In the genomic region with DNA sequence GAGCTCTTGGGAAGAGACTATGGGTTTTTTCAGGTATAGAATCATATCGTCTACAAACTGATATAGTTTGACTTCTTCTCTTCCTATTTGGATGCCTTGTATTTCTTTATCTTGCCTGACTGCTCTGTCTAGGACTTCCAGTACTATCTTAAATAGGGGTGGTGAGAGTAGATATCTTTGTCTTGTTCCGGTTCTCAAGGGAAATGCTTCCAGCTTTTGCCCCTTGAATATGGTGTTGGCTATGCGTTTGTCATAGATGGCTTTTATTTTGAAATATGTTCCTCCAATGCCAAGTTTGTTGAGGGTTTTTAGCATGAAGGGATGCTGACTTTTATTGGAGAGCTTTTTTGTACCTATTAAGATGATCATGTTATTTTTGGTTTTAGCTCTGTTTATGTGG, we compare ENCODE assay signal across 1 cellular context.
TF ChIP-seq lines count a peak whose summit lies in the region.

No MANE protein-coding gene starts in this region.

TF ChIP-seq in K562, 482 proteins besides CTCF, POLR2A, EP300 and RAD21 (continued from another document):
- TF ChIP-seq, protein P1, sequence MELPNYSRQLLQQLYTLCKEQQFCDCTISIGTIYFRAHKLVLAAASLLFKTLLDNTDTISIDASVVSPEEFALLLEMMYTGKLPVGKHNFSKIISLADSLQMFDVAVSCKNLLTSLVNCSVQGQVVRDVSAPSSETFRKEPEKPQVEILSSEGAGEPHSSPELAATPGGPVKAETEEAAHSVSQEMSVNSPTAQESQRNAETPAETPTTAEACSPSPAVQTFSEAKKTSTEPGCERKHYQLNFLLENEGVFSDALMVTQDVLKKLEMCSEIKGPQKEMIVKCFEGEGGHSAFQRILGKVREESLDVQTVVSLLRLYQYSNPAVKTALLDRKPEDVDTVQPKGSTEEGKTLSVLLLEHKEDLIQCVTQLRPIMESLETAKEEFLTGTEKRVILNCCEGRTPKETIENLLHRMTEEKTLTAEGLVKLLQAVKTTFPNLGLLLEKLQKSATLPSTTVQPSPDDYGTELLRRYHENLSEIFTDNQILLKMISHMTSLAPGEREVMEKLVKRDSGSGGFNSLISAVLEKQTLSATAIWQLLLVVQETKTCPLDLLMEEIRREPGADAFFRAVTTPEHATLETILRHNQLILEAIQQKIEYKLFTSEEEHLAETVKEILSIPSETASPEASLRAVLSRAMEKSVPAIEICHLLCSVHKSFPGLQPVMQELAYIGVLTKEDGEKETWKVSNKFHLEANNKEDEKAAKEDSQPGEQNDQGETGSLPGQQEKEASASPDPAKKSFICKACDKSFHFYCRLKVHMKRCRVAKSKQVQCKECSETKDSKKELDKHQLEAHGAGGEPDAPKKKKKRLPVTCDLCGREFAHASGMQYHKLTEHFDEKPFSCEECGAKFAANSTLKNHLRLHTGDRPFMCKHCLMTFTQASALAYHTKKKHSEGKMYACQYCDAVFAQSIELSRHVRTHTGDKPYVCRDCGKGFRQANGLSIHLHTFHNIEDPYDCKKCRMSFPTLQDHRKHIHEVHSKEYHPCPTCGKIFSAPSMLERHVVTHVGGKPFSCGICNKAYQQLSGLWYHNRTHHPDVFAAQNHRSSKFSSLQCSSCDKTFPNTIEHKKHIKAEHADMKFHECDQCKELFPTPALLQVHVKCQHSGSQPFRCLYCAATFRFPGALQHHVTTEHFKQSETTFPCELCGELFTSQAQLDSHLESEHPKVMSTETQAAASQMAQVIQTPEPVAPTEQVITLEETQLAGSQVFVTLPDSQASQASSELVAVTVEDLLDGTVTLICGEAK (IDR thresholded peaks at IDR 0.05), result no peak
- TF ChIP-seq, protein P1 (CRISPR knock-in tag; IDR thresholded peaks at IDR 0.05), result no peak
- no peak for TF ChIP-seq GABPA (tag; conservative IDR thresholded peaks at IDR 0.05; ENCODE audit: low read depth)
- TF ChIP-seq, protein P2, sequence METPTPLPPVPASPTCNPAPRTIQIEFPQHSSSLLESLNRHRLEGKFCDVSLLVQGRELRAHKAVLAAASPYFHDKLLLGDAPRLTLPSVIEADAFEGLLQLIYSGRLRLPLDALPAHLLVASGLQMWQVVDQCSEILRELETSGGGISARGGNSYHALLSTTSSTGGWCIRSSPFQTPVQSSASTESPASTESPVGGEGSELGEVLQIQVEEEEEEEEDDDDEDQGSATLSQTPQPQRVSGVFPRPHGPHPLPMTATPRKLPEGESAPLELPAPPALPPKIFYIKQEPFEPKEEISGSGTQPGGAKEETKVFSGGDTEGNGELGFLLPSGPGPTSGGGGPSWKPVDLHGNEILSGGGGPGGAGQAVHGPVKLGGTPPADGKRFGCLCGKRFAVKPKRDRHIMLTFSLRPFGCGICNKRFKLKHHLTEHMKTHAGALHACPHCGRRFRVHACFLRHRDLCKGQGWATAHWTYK (CRISPR knock-in tag; IDR thresholded peaks at IDR 0.05), result no peak
- TF ChIP-seq TAL1 (IDR thresholded peaks at IDR 0.05), result peak; percentile 53; the same call in 1 of the 2 replicates
- TF ChIP-seq, protein P3, sequence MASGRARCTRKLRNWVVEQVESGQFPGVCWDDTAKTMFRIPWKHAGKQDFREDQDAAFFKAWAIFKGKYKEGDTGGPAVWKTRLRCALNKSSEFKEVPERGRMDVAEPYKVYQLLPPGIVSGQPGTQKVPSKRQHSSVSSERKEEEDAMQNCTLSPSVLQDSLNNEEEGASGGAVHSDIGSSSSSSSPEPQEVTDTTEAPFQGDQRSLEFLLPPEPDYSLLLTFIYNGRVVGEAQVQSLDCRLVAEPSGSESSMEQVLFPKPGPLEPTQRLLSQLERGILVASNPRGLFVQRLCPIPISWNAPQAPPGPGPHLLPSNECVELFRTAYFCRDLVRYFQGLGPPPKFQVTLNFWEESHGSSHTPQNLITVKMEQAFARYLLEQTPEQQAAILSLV (tag; IDR thresholded peaks at IDR 0.05), result no peak
- no peak for TF ChIP-seq TAF1 (IDR thresholded peaks at IDR 0.05; ENCODE audit: control insufficient read depth, extremely low read depth, insufficient read depth, low read length, severe bottlenecking)
- no peak for TF ChIP-seq ZNF174 (CRISPR knock-in tag; IDR thresholded peaks at IDR 0.05)
- TF ChIP-seq ZNF584 (CRISPR knock-in tag; IDR thresholded peaks at IDR 0.05; ENCODE audit: low read depth), result no peak
- no peak for TF ChIP-seq CEBPB (tag; IDR thresholded peaks at IDR 0.05)
- TF ChIP-seq, protein P4, sequence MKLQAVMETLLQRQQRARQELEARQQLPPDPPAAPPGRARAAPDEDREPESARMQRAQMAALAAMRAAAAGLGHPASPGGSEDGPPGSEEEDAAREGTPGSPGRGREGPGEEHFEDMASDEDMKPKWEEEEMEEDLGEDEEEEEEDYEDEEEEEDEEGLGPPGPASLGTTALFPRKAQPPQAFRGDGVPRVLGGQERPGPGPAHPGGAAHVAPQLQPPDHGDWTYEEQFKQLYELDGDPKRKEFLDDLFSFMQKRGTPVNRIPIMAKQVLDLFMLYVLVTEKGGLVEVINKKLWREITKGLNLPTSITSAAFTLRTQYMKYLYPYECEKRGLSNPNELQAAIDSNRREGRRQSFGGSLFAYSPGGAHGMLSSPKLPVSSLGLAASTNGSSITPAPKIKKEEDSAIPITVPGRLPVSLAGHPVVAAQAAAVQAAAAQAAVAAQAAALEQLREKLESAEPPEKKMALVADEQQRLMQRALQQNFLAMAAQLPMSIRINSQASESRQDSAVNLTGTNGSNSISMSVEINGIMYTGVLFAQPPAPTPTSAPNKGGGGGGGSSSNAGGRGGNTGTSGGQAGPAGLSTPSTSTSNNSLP (IDR thresholded peaks at IDR 0.05; ENCODE audit: borderline replicate concordance, low read depth, low read length), result 0 out of 2 replicates have a peak, but pooled peaks have one; percentile 32
- TF ChIP-seq, protein P5, sequence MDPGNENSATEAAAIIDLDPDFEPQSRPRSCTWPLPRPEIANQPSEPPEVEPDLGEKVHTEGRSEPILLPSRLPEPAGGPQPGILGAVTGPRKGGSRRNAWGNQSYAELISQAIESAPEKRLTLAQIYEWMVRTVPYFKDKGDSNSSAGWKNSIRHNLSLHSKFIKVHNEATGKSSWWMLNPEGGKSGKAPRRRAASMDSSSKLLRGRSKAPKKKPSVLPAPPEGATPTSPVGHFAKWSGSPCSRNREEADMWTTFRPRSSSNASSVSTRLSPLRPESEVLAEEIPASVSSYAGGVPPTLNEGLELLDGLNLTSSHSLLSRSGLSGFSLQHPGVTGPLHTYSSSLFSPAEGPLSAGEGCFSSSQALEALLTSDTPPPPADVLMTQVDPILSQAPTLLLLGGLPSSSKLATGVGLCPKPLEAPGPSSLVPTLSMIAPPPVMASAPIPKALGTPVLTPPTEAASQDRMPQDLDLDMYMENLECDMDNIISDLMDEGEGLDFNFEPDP (CRISPR knock-in tag; IDR thresholded peaks at IDR 0.05), result no peak
- TF ChIP-seq TAF15 (IDR thresholded peaks at IDR 0.05; ENCODE audit: low read depth, low read length), result no peak
- no peak for TF ChIP-seq IRF2 (CRISPR knock-in tag; IDR thresholded peaks at IDR 0.05)
- no peak for TF ChIP-seq ZFP36 (IDR thresholded peaks at IDR 0.05; ENCODE audit: low read depth, low read length, partially characterized antibody)
